In the genomic region with DNA sequence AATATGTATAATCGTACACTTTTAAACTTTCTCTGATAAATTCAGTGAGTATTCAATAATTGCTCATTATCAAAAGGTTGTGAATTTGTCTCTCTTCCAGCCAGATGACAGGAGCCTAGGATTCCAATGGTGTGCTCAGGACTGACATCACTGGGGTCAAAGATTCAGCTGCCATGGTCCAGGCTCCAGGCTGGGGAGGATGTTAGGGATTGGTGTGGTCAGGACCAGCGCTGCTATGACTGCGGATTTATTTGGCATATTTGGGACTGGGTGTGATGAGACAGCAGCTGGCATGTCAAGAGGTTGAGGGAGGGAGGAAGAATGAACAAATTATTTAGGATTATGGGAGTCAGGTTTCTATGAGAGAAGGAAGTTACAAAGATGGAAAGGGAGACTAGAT, we compare ENCODE assay signal across 22 cellular contexts. TPM values are rescaled to one million over a fixed set of nuclear protein-coding genes. Genes with fewer than 3 reads are reported as not detected.
DNase-seq lines count a peak whose midpoint lies in the region; ATAC-seq and TF ChIP-seq lines count a peak whose summit lies in the region.
"Had no signal": no experiment of that assay in that cellular context is flagged by ENCODE, and none has a peak within 500 bp of the region (broad histone marks: within the 10 kb centered on the region; RNA-seq: fewer than 3 reads in every experiment).

No MANE protein-coding gene starts in this region.

- H3K27ac ChIP-seq in Panc1 (ENCODE audit: low read length) (peak overlapping the region; percentile 75), osteoblast (ENCODE audit: low read depth, low read length) (no peak overlapping the region)

- no peaks in the 10 kb centered on the region for H3K9me3 ChIP-seq in Panc1 (ENCODE audit: control insufficient read depth, insufficient read depth, low read depth, low read length)
- H3K9me3 ChIP-seq in osteoblast (ENCODE audit: low read depth, low read length): no peaks in the 10 kb centered on the region
- H3K9me3 ChIP-seq: Caco-2, SK-N-SH had no signal

- H3K27me3 Mint-ChIP-seq in type B pancreatic cell: no peaks in the 10 kb centered on the region
- peaks cover 3% of the 10 kb centered on the region for H3K27me3 Mint-ChIP-seq in activated T-helper 17 cell treated with anti-CD3 and anti-CD28 coated beads, Interleukin-2, amount 50 U/mL, for 72 hours

- peak; percentile 61 for DNase-seq in LHCN-M2 (ENCODE audit: low read depth)
- DNase-seq in Panc1 (ENCODE audit: low read depth, low spot score): no peak
- no peak for DNase-seq in left lobe of liver (ENCODE audit: low spot score)
- no peak for DNase-seq in type B pancreatic cell (ENCODE audit: extremely low spot score, unreplicated experiment)
- DNase-seq in HK-2 (ENCODE audit: unreplicated experiment): no peak
- no peak for DNase-seq in osteoblast (ENCODE audit: insufficient read length, low spot score, missing footprints)
- DNase-seq: AML-193; C1 segment of cervical spinal cord; Caco-2; CD4-positive, alpha-beta memory T cell; H7; MV-4-11; NCI-H1105; NCI-H1436 treated with DMSO at 0.1 percent for 48 hours; NCI-H187 treated with DMSO at 0.1 percent for 48 hours; NCI-H2171 treated with DMSO at 0.1 percent for 48 hours; NCI-H345; NCI-H526; SIG-M5; SK-N-SH; SW 1271 had no signal

- H3K9me3 Mint-ChIP-seq in type B pancreatic cell: peaks cover 16% of the 10 kb centered on the region
- H3K9me3 Mint-ChIP-seq in activated T-helper 17 cell treated with anti-CD3 and anti-CD28 coated beads, Interleukin-2, amount 50 U/mL, for 72 hours: no peaks in the 10 kb centered on the region

- peak overlapping the region; percentile 52 for H3K27ac Mint-ChIP-seq in type B pancreatic cell
- no peak overlapping the region for H3K27ac Mint-ChIP-seq in activated T-helper 17 cell treated with anti-CD3 and anti-CD28 coated beads, Interleukin-2, amount 50 U/mL, for 72 hours
- H3K27ac Mint-ChIP-seq: CD4-positive, alpha-beta memory T cell had no signal

- CTCF ChIA-PET in Panc1 (lab: Charles Lee): no interaction called here

- BruUV-seq in Panc1 (replicated peaks; lab: Mats Ljungman, UMichigan): no TSS peak

- H3K4me3 ChIP-seq in Panc1 (ENCODE audit: low read depth in 2 of 2, low read length in 2 of 2) (no peak overlapping the region), osteoblast (ENCODE audit: insufficient read depth, low read length) (no peak overlapping the region)

- no peak overlapping the region for H2AFZ ChIP-seq in osteoblast (ENCODE audit: low read length)

- POLR2A ChIA-PET in Panc1 (lab: Charles Lee): interaction anchor here (0.5 kb wide), 1 partner anchor 54 kb away, joined by 6 read pairs; no protein-coding TSS in a partner anchor

- no peak overlapping the region for H3K4me2 ChIP-seq in osteoblast (ENCODE audit: insufficient read depth, low read length)
- H3K4me2 ChIP-seq: SK-N-SH had no signal

- H3K36me3 Mint-ChIP-seq in type B pancreatic cell: peaks cover 20% of the 10 kb centered on the region
- no peaks in the 10 kb centered on the region for H3K36me3 Mint-ChIP-seq in activated T-helper 17 cell treated with anti-CD3 and anti-CD28 coated beads, Interleukin-2, amount 50 U/mL, for 72 hours (ENCODE audit: low read depth)
- H3K36me3 Mint-ChIP-seq: CD4-positive, alpha-beta memory T cell had no signal

- ATAC-seq in Panc1: no peak
- ATAC-seq in left lobe of liver: peak; percentile 58
- ATAC-seq in activated T-helper 17 cell treated with anti-CD3 and anti-CD28 coated beads, Interleukin-2, amount 50 U/mL, for 72 hours (replicated peaks): no peak

- H3K79me2 ChIP-seq in osteoblast (ENCODE audit: insufficient read depth, low read length): peaks cover 5% of the 10 kb centered on the region

- no peaks in the 10 kb centered on the region for H3K4me1 Mint-ChIP-seq in type B pancreatic cell (ENCODE audit: unreplicated experiment)
- no peaks in the 10 kb centered on the region for H3K4me1 Mint-ChIP-seq in activated T-helper 17 cell treated with anti-CD3 and anti-CD28 coated beads, Interleukin-2, amount 50 U/mL, for 72 hours
- H3K4me1 Mint-ChIP-seq: CD4-positive, alpha-beta memory T cell had no signal

- H3K27me3 ChIP-seq in Panc1 (ENCODE audit: control insufficient read depth, insufficient read depth, low read length): no peaks in the 10 kb centered on the region
- H3K27me3 ChIP-seq in osteoblast (ENCODE audit: insufficient read depth, low read length): no peaks in the 10 kb centered on the region

- no peaks in the 10 kb centered on the region for H4K20me1 ChIP-seq in osteoblast (ENCODE audit: insufficient read depth, low read length)

- no peak for TF ChIP-seq CTCF in Panc1 (IDR thresholded peaks at IDR 0.05)
- TF ChIP-seq CTCF in type B pancreatic cell (conservative IDR thresholded peaks at IDR 0.05): no peak
- no peak for TF ChIP-seq CTCF in osteoblast (IDR thresholded peaks at IDR 0.05; ENCODE audit: extremely low read depth, low read depth, low read length)

- intact Hi-C loops in Panc1 (cut with micrococcal nuclease; ENCODE audit: unreplicated experiment): loop anchor here (10.0 kb wide), 1 partner anchor 166 kb away; no protein-coding TSS in a partner anchor

- in situ Hi-C loops in Panc1 (cut with HindIII; ENCODE audit: low pct_unique_long_range_greater_than_20kb, low sequenced_read_pairs): no loop called here

- peak overlapping the region; percentile 2 for H3K4me3 Mint-ChIP-seq in type B pancreatic cell
- no peak overlapping the region for H3K4me3 Mint-ChIP-seq in activated T-helper 17 cell treated with anti-CD3 and anti-CD28 coated beads, Interleukin-2, amount 50 U/mL, for 72 hours

- peaks cover 39% of the 10 kb centered on the region for H3K36me3 ChIP-seq in Panc1 (ENCODE audit: control insufficient read depth, insufficient read depth, low read length)
- peaks cover 38% of the 10 kb centered on the region for H3K36me3 ChIP-seq in osteoblast (ENCODE audit: insufficient read depth, low read length)

- peaks cover 29% of the 10 kb centered on the region for H3K4me1 ChIP-seq in Panc1 (ENCODE audit: control insufficient read depth, insufficient read depth, low read length)
- no peaks in the 10 kb centered on the region for H3K4me1 ChIP-seq in osteoblast (ENCODE audit: insufficient read depth, low read length)
- H3K4me1 ChIP-seq: Caco-2 had no signal

RNA-seq across cellular contexts. Expression of a gene that starts 48.2 kb away (rescaled TPM):
- total RNA-seq in LHCN-M2 (2014; rRNA removed) (under 0.01 and 0.06 TPM in 2 replicates), Panc1 (2021; ENCODE audit: unreplicated experiment) (1.5 TPM), left lobe of liver (0.83 TPM), type B pancreatic cell (ENCODE audit: low replicate concordance) (3.2 and 6.4 TPM in 2 replicates), osteoblast (under 0.01 and 1.1 TPM in 2 replicates)
- 0.06 TPM for polyA plus RNA-seq in LHCN-M2 (2012)
- polyA plus RNA-seq in Panc1 (2012; ENCODE audit: insufficient read length): 3.2 TPM
- total RNA-seq in activated T-helper 17 cell treated with anti-CD3 and anti-CD28 coated beads, Interleukin-2, amount 50 U/mL, for 72 hours: not detected
- total RNA-seq: CD4-positive, alpha-beta memory T cell had no signal
- polyA plus RNA-seq: CD4-positive, alpha-beta memory T cell had no signal
